In the genomic region with DNA sequence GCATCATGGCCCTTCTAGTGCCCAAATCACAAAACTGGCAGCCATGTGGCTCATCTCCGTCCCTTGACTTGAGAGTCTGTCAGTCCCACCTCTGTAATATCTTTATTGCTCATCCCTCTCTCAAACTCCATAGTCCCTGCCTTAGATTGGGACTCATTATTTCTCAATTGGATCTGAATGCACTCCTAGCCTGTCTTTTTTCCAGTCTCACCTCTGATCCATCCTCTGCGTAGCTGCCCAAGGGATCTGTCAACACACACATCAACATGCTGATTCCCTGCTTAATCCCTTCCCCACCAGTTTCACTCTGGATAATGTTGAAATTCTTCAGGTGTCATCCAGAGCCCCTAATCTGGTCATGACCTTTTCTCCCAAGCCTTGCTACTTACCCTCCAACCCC, we compare ENCODE assay signal across 22 cellular contexts. TPM values are rescaled to one million over a fixed set of nuclear protein-coding genes. Genes with fewer than 3 reads are reported as not detected.
"Had no signal": no experiment of that assay in that cellular context is flagged by ENCODE, and none has a peak within 500 bp of the region (broad histone marks: within the 10 kb centered on the region; RNA-seq: fewer than 3 reads in every experiment).

No MANE protein-coding gene starts in this region.

- H3K27ac ChIP-seq: hepatocyte, ovary, right atrium auricular region, right lobe of liver, tibial nerve, uterus had no signal

- ATAC-seq: left lobe of liver; mucosa of descending colon; naive thymus-derived CD4-positive, alpha-beta T cell; natural killer cell treated with Interleukin-12 subunit alpha and Interleukin-12 subunit beta and Interleukin-15 and Interleukin-18, amount 100 ng/mL, for 72 hours; right lobe of liver; stimulated activated memory B cell treated with anti-CD40 and anti-IgM and Interleukin-4, amounts not matched to agents 10 μg/mL and 1 μg/mL and 100 μg/mL, for 72 hours; stimulated activated naive CD8-positive, alpha-beta T cell treated with anti-CD3 and anti-CD28 coated beads, Interleukin-15, amount 100 ng/mL, for 72 hours had no signal

- H3K4me3 ChIP-seq: hepatocyte, lung, mucosa of descending colon, ovary, right atrium auricular region, right lobe of liver, smooth muscle cell, tibial nerve, uterus had no signal

- H3K36me3 ChIP-seq: ovary, right lobe of liver, uterus had no signal

- H3K27me3 ChIP-seq: hepatocyte, ovary, right atrium auricular region, right lobe of liver, tibial nerve, uterus had no signal

- DNase-seq: midbrain; mucosa of descending colon; naive thymus-derived CD4-positive, alpha-beta T cell; ovary; right lobe of liver; stimulated activated CD4-positive, alpha-beta T cell treated with anti-CD3 and anti-CD28 coated beads, Interleukin-1b, Interleukin-23, amount 100 ng/mL, for 48 hours; stimulated activated CD4-positive, alpha-beta T cell treated with anti-CD3 and anti-CD28 coated beads, Interleukin-2, amount 100 ng/mL, for 48 hours; stimulated activated CD4-positive, alpha-beta T cell treated with anti-CD3 and anti-CD28 coated beads, Interleukin-4, amount 100 ng/mL, for 4 hours; stimulated activated CD8-positive, alpha-beta memory T cell treated with anti-CD3 and anti-CD28 coated beads, Interleukin-4, amount 100 ng/mL, for 48 hours; stimulated activated naive CD4-positive, alpha-beta T cell treated with Interleukin-2 at 50 U/mL for 16 hours; stimulated activated naive CD8-positive, alpha-beta T cell treated with anti-CD3 and anti-CD28 coated beads, Interleukin-15, amount 100 ng/mL, for 72 hours; substantia nigra; uterus had no signal

- H3K79me2 ChIP-seq: hepatocyte had no signal

- H3K4me2 ChIP-seq: hepatocyte, smooth muscle cell had no signal

- H2AFZ ChIP-seq: hepatocyte had no signal

- H3K9me3 ChIP-seq: mucosa of descending colon, ovary, right atrium auricular region, right lobe of liver, tibial nerve, uterus had no signal

- H3K4me1 ChIP-seq: right lobe of liver, tibial nerve, uterus had no signal

RNA-seq across cellular contexts. Expression of gene NMNAT3, which starts 39.3 kb away (rescaled TPM):
- total RNA-seq: myocyte had no signal
